2 cellular contexts compared by ENCODE assay signal in the genomic region with DNA sequence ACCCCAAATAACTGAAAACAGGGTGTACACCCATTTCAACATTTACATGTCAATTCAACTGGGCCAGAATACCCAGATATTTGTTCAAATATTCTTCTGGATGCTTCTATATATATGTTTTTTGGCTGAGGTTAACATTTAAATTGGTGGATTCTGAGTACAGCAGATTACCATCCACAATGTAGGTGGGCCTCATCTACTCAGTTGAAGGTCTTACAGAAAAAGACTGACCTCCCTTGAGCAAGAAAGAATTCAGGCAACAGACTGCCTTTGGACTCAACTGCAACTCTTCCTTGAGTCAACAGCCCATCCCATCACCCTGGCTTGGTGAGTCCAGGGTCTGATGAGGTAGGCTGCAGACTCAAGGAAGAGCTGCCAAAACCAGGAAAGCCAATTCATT.
TF ChIP-seq lines count a peak whose summit lies in the region.

No MANE protein-coding gene starts in this region.

TF ChIP-seq in HEK293, 187 proteins besides CTCF, POLR2A, EP300 and RAD21 (continued from another document):
- TF ChIP-seq, protein P1, sequence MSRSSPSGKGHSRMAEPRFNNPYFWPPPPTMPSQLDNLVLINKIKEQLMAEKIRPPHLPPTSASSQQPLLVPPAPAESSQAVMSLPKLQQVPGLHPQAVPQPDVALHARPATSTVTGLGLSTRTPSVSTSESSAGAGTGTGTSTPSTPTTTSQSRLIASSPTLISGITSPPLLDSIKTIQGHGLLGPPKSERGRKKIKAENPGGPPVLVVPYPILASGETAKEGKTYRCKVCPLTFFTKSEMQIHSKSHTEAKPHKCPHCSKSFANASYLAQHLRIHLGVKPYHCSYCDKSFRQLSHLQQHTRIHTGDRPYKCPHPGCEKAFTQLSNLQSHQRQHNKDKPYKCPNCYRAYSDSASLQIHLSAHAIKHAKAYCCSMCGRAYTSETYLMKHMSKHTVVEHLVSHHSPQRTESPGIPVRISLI (tag by site-specific recombination; IDR thresholded peaks at IDR 0.05) = no peak
- TF ChIP-seq ZNF302 (tag by site-specific recombination; IDR thresholded peaks at IDR 0.05; ENCODE audit: low read depth) = no peak
- TF ChIP-seq, protein P2, sequence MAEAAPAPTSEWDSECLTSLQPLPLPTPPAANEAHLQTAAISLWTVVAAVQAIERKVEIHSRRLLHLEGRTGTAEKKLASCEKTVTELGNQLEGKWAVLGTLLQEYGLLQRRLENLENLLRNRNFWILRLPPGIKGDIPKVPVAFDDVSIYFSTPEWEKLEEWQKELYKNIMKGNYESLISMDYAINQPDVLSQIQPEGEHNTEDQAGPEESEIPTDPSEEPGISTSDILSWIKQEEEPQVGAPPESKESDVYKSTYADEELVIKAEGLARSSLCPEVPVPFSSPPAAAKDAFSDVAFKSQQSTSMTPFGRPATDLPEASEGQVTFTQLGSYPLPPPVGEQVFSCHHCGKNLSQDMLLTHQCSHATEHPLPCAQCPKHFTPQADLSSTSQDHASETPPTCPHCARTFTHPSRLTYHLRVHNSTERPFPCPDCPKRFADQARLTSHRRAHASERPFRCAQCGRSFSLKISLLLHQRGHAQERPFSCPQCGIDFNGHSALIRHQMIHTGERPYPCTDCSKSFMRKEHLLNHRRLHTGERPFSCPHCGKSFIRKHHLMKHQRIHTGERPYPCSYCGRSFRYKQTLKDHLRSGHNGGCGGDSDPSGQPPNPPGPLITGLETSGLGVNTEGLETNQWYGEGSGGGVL (tag by site-specific recombination; IDR thresholded peaks at IDR 0.05) = no peak

TF ChIP-seq in K562, 482 proteins besides CTCF, POLR2A, EP300 and RAD21 (continued from another document):
- TF ChIP-seq, protein P3, sequence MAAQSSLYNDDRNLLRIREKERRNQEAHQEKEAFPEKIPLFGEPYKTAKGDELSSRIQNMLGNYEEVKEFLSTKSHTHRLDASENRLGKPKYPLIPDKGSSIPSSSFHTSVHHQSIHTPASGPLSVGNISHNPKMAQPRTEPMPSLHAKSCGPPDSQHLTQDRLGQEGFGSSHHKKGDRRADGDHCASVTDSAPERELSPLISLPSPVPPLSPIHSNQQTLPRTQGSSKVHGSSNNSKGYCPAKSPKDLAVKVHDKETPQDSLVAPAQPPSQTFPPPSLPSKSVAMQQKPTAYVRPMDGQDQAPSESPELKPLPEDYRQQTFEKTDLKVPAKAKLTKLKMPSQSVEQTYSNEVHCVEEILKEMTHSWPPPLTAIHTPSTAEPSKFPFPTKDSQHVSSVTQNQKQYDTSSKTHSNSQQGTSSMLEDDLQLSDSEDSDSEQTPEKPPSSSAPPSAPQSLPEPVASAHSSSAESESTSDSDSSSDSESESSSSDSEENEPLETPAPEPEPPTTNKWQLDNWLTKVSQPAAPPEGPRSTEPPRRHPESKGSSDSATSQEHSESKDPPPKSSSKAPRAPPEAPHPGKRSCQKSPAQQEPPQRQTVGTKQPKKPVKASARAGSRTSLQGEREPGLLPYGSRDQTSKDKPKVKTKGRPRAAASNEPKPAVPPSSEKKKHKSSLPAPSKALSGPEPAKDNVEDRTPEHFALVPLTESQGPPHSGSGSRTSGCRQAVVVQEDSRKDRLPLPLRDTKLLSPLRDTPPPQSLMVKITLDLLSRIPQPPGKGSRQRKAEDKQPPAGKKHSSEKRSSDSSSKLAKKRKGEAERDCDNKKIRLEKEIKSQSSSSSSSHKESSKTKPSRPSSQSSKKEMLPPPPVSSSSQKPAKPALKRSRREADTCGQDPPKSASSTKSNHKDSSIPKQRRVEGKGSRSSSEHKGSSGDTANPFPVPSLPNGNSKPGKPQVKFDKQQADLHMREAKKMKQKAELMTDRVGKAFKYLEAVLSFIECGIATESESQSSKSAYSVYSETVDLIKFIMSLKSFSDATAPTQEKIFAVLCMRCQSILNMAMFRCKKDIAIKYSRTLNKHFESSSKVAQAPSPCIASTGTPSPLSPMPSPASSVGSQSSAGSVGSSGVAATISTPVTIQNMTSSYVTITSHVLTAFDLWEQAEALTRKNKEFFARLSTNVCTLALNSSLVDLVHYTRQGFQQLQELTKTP (IDR thresholded peaks at IDR 0.05; ENCODE audit: low read depth in 1 of 2, partially characterized antibody in 2 of 2) = no peak
- TF ChIP-seq ZNF134 (CRISPR knock-in tag; conservative IDR thresholded peaks at IDR 0.05) (peak; percentile 81), GTF2E2 (tag; IDR thresholded peaks at IDR 0.05) (no peak)
TF ChIP-seq in K562: peak in this region for 1.
